Comparison of ENCODE assay signal across 11 cellular contexts in the genomic region with DNA sequence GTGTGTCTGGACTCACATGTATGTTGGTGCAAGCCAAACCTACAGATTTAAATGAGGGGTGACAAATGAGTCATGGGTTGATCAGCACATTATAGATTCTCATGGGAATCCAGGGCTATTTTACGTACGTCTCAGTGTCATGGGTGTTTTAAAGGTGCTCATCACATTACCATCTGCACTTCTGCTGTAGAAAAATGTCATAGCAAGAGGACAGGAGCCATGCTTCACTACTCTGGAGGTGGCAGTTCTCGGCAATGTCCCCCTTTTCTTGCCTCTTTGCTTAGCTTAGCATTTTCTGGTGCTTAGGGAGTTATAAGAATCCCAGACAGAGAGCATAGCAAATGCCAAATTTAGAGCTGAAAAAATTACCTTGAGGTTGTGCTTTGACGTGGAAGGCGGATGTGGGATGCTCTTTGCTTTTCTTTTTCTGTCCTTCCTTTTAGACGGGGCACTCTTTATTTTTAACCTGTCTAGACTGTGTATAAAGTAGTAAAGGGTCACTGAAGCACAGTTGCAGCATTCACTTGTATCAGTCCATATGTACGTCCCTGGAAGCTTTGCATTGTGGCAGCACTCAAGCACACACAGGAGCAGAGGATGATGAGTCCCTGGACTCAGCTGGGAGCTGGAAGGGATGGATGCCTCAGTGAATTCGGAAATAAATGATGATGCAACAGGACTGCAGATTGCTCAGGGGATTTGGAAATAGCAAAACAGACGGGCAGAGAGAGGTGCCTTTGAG.
A peak's percentile ranks its signal among the peaks of the same experiment; 100 is the strongest.
DNase-seq lines count a peak whose midpoint lies in the region; ATAC-seq and TF ChIP-seq lines count a peak whose summit lies in the region.
"Had no signal": no experiment of that assay in that cellular context is flagged by ENCODE, and none has a peak within 500 bp of the region (broad histone marks: within the 10 kb centered on the region; RNA-seq: fewer than 3 reads in every experiment).

No MANE protein-coding gene starts in this region.

- no peak overlapping the region for H3K4me2 ChIP-seq in GM23248 (ENCODE audit: unreplicated experiment)
- H3K4me2 ChIP-seq in IMR-90 (ENCODE audit: low read depth, low read length) = no peak overlapping the region
- H3K4me2 ChIP-seq in smooth muscle cell = no peak overlapping the region

- H3K14ac ChIP-seq in IMR-90 (replicated peaks; ENCODE audit: low read depth, low read length) = no peak overlapping the region

- H3K79me2 ChIP-seq in GM23248 (ENCODE audit: insufficient read depth) (no peaks in the 10 kb centered on the region), smooth muscle cell (ENCODE audit: low read depth) (no peaks in the 10 kb centered on the region)

- no peak overlapping the region for H2BK5ac ChIP-seq in IMR-90 (ENCODE audit: low read depth, low read length, poor library complexity, severe bottlenecking)

- H2AFZ ChIP-seq in GM23248 (peak overlapping the region; percentile 48; the same call in 1 of the 2 replicates), IMR-90 (replicated peaks; ENCODE audit: low read length, poor library complexity) (no peak overlapping the region), smooth muscle cell (ENCODE audit: low read depth) (no peak overlapping the region)

- no peak overlapping the region for H2AK9ac ChIP-seq in IMR-90 (replicated peaks; ENCODE audit: low read depth, low read length, poor library complexity)

- peaks cover 9% of the 10 kb centered on the region for H3K4me1 ChIP-seq in GM23248 (ENCODE audit: insufficient read depth)
- H3K4me1 ChIP-seq in IMR-90 (ENCODE audit: control insufficient read depth, insufficient read depth, low read length) = no peaks in the 10 kb centered on the region
- H3K4me1 ChIP-seq in smooth muscle cell (ENCODE audit: low read depth) = peaks cover 6% of the 10 kb centered on the region

- no peak overlapping the region for H4K5ac ChIP-seq in IMR-90 (ENCODE audit: low read depth, low read length)

- no peak overlapping the region for H2BK120ac ChIP-seq in IMR-90 (ENCODE audit: low read depth, low read length)

- no peak overlapping the region for H3K27ac ChIP-seq in GM23248
- no peak overlapping the region for H3K27ac ChIP-seq in IMR-90 (ENCODE audit: insufficient read depth, low read length)
- no peak overlapping the region for H3K27ac ChIP-seq in smooth muscle cell (ENCODE audit: low read depth)
- H3K27ac ChIP-seq: cardiac muscle cell had no signal

- 53 to 59% methylated on average over 9 of the region's 9 CpGs for WGBS in GM23248 (ENCODE audit: low coverage in 1 of 2, low lambda C conversion rate in 2 of 2, missing lambda C conversion rate in 2 of 2), 2 experiments
- WGBS in IMR-90 (ENCODE audit: extremely low coverage in 2 of 2, insufficient read length in 1 of 2), 2 experiments = 57% methylated on average over 2 of the region's 9 CpGs; no CpG with 5 or more reads in 1 of the 2 experiments
- 78% methylated on average over 9 of the region's 9 CpGs for WGBS in smooth muscle cell (ENCODE audit: low lambda C conversion rate)

- H4K20me1 ChIP-seq in GM23248 (ENCODE audit: insufficient read depth) = no peaks in the 10 kb centered on the region
- H4K20me1 ChIP-seq in IMR-90 (ENCODE audit: insufficient read depth, low read length) = no peaks in the 10 kb centered on the region
- H4K20me1 ChIP-seq in smooth muscle cell (ENCODE audit: low read depth) = no peaks in the 10 kb centered on the region

- H3F3A ChIP-seq in GM23248 (ENCODE audit: insufficient read depth) (0 out of 2 replicates have a peak, but pooled peaks cover 10% of the 10 kb centered on the region), smooth muscle cell (ENCODE audit: low read depth) (no peaks in the 10 kb centered on the region)

- no peak overlapping the region for H3K4ac ChIP-seq in IMR-90 (ENCODE audit: low read depth, low read length)

- H3K18ac ChIP-seq in IMR-90 (ENCODE audit: low read depth, low read length) = no peak overlapping the region

- peak; percentile 66 for ATAC-seq in GM18519 (IDR thresholded peaks at IDR 0.05; ENCODE audit: low FRiP score, unreplicated experiment)
- peak; percentile 24; the same call in 1 of the 2 replicates for ATAC-seq in IMR-90 (ENCODE audit: low read depth)
- ATAC-seq: activated CD8-positive, alpha-beta memory T cell treated with anti-CD3 and anti-CD28 coated beads, Interleukin-2, amount 10 ng/mL, durations not matched to agents 7 days and 5 days had no signal

- H3K9me2 ChIP-seq in GM23248 (ENCODE audit: insufficient read depth) = no peaks in the 10 kb centered on the region

- CTCF ChIA-PET in IMR-90 (lab: Yijun Ruan, JAX) = no interaction called here

- no TSS peak for BruUV-seq in IMR-90 (replicated peaks; lab: Mats Ljungman, UMichigan)

- H3K36me3 ChIP-seq in GM23248 (ENCODE audit: low read depth) (no peaks in the 10 kb centered on the region), IMR-90 (ENCODE audit: control insufficient read depth, insufficient read depth, low read length) (no peaks in the 10 kb centered on the region), smooth muscle cell (ENCODE audit: low read depth) (no peaks in the 10 kb centered on the region)
- H3K36me3 ChIP-seq: cardiac muscle cell had no signal

- in situ Hi-C loops in GM23248 (cut with MboI) = no loop called here
- in situ Hi-C loops in IMR-90 (cut with MboI; ENCODE audit: low sequenced_read_pairs) = no loop called here

- no peak overlapping the region for H2AK5ac ChIP-seq in IMR-90 (ENCODE audit: low read depth, low read length)

- no peak overlapping the region for H4K8ac ChIP-seq in IMR-90 (ENCODE audit: low read depth in 2 of 2, low read length in 2 of 2)

- no peak for TF ChIP-seq RAD21 in IMR-90 (IDR thresholded peaks at IDR 0.05; ENCODE audit: low read length)

- dilution Hi-C loops in IMR-90 (cut with HindIII; ENCODE audit: low sequenced_read_pairs, unreplicated experiment) = no loop called here

- no peak overlapping the region for H3K23ac ChIP-seq in IMR-90 (ENCODE audit: low read depth, low read length)

- H3K56ac ChIP-seq in IMR-90 (ENCODE audit: extremely low read depth, insufficient read depth, low read length) = no peak overlapping the region

- H4K91ac ChIP-seq in IMR-90 (ENCODE audit: insufficient read depth, low read depth, low read length) = no peak overlapping the region

- H3K9ac ChIP-seq in GM23248 (no peak overlapping the region), IMR-90 (ENCODE audit: low read depth, low read length) (no peak overlapping the region), smooth muscle cell (ENCODE audit: low read depth) (no peak overlapping the region)

- POLR2A ChIA-PET in IMR-90 (lab: Charles Lee; ENCODE audit: unreplicated experiment) = no interaction called here

- H2BK15ac ChIP-seq in IMR-90 (ENCODE audit: low read depth, low read length) = no peak overlapping the region

- no peaks in the 10 kb centered on the region for H3K9me3 ChIP-seq in GM23248 (ENCODE audit: low read depth)
- H3K9me3 ChIP-seq in IMR-90 (ENCODE audit: control insufficient read depth, insufficient read depth, low read length) = no peaks in the 10 kb centered on the region
- no peaks in the 10 kb centered on the region for H3K9me3 ChIP-seq in smooth muscle cell (replicated peaks; ENCODE audit: low read depth)

- peak; percentile 74 for DNase-seq in GM23248
- peak; percentile 13 for DNase-seq in IMR-90
- DNase-seq in iris pigment epithelial cell (ENCODE audit: low read depth) = peak; percentile 25
- no peak for DNase-seq in glomerular visceral epithelial cell (ENCODE audit: extremely low spot score)
- no peak for DNase-seq in SHP77 treated with DMSO at 0.1 percent for 48 hours (lab: John Stamatoyannopoulos, UW)
- DNase-seq in UCSD-AML1 (lab: John Stamatoyannopoulos, UW; ENCODE audit: unreplicated experiment) = no peak
- DNase-seq in smooth muscle cell (lab: John Stamatoyannopoulos, UW; ENCODE audit: unreplicated experiment) = no peak
- DNase-seq: activated CD8-positive, alpha-beta memory T cell treated with anti-CD3 and anti-CD28 coated beads, Interleukin-2, amount 10 ng/mL, durations not matched to agents 7 days and 5 days; NCI-H1436 had no signal

- no peak overlapping the region for H2BK20ac ChIP-seq in IMR-90 (ENCODE audit: low read depth, low read length)

- H3K4me3 ChIP-seq in GM23248 = no peak overlapping the region
- no peak overlapping the region for H3K4me3 ChIP-seq in IMR-90 (ENCODE audit: insufficient read depth, low read depth, low read length)
- H3K4me3 ChIP-seq in smooth muscle cell = no peak overlapping the region
- H3K4me3 ChIP-seq: cardiac muscle cell had no signal

- TF ChIP-seq POLR2A in IMR-90 (IDR thresholded peaks at IDR 0.05; ENCODE audit: low read depth, low read length) = no peak

- no peaks in the 10 kb centered on the region for H3K9me1 ChIP-seq in IMR-90 (ENCODE audit: insufficient read depth, low read length)

- intact Hi-C loops in IMR-90 (cut with micrococcal nuclease) = no loop called here

- TF ChIP-seq CTCF in IMR-90 (conservative IDR thresholded peaks at IDR 0.05; ENCODE audit: low read depth, low read length) (no peak), smooth muscle cell (IDR thresholded peaks at IDR 0.05; ENCODE audit: borderline replicate concordance, insufficient read depth, poor library complexity, severe bottlenecking) (no peak)

- no peaks in the 10 kb centered on the region for H3K79me1 ChIP-seq in IMR-90 (ENCODE audit: low read depth in 1 of 2, low read length in 2 of 2)

- H3K27me3 ChIP-seq in GM23248 (replicated peaks; ENCODE audit: insufficient read depth) = no peaks in the 10 kb centered on the region
- H3K27me3 ChIP-seq in IMR-90 (ENCODE audit: control insufficient read depth, insufficient read depth, low read length) = peaks cover 13% of the 10 kb centered on the region
- no peaks in the 10 kb centered on the region for H3K27me3 ChIP-seq in smooth muscle cell (ENCODE audit: low read depth)
- H3K27me3 ChIP-seq: cardiac muscle cell had no signal

TF ChIP-seq in IMR-90, 13 proteins besides CTCF, POLR2A, EP300 and RAD21:
- TF ChIP-seq MXI1 (IDR thresholded peaks at IDR 0.05; ENCODE audit: borderline replicate concordance, low read depth, low read length) (no peak), SMC3 (IDR thresholded peaks at IDR 0.05; ENCODE audit: low read depth, low read length) (no peak), CEBPB (IDR thresholded peaks at IDR 0.05; ENCODE audit: low read depth, low read length) (peak; percentile 79)

Comparison
In these comparisons a context has a peak if more than half of its experiments do, and no peak if none do; other contexts are left out.
1. DNase-seq: peak in GM23248 (single experiment), IMR-90 (single experiment) and iris pigment epithelial cell (single experiment); none in glomerular visceral epithelial cell (single experiment), SHP77 treated with DMSO at 0.1 percent for 48 hours (single experiment), UCSD-AML1 (single experiment) and smooth muscle cell (single experiment).